ENCODE assay signal across 8 cellular contexts in the genomic region with DNA sequence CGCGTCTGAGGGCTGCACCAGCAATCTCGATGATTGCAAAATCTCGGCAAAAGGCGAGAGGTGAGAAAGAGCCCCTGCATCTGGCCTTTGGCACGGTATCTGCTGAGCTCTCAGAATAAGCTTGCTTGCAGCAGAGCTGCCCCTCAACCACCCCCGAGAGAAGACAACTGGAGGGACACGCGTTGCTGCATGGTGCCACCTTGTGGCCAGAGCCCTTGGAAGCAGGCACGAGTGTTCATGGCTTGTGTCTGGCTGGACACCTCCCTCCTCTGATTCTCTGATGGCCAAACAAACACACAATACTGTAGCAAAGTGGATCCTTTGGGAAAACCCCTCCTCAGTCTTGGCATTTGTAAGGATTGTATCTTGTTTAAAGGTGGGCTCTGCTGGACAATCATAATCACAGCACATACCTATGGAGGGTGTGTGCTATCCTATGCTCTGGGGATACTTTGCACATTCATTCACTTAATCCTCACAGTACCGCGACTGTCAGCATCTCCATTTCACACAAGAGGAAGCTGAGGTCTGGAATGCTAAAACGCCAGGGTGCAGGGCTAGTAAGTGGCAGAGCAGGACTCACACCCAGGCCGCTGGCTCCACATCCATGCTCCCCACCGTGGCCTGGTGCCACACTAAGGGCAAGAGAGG.
DNase-seq lines count a peak whose midpoint lies in the region; FAIRE-seq and TF ChIP-seq lines count a peak whose summit lies in the region.
"Not testable (repeated sequence)": the region's sequence is repeated elsewhere in the genome, so short reads cannot be mapped to it uniquely, and the experiment has no call there.

No MANE protein-coding gene starts in this region.

- H3K79me2 ChIP-seq in MM.1S (ENCODE audit: low read length); OCI-LY3 (ENCODE audit: low read length); keratinocyte (ENCODE audit: control insufficient read depth, insufficient read depth, low read length): not testable (repeated sequence)

- TF ChIP-seq POLR2A in uterus (IDR thresholded peaks at IDR 0.05), result not testable (repeated sequence)

- H3K9me3 Mint-ChIP-seq in activated CD4-positive, alpha-beta memory T cell treated with anti-CD3 and anti-CD28 coated beads, Interleukin-2, amount 10 ng/mL, durations not matched to agents 7 days and 5 days, result not testable (repeated sequence)

- not testable (repeated sequence) for H3K4me1 Mint-ChIP-seq in activated CD4-positive, alpha-beta memory T cell treated with anti-CD3 and anti-CD28 coated beads, Interleukin-2, amount 10 ng/mL, durations not matched to agents 7 days and 5 days

- dilution Hi-C loops in keratinocyte (cut with MboI; ENCODE audit: extremely low pct_ligation_motif_present, low sequenced_read_pairs), result not testable (repeated sequence)

- H3K9me2 ChIP-seq in MM.1S (replicated peaks; ENCODE audit: insufficient read depth, low read length), result not testable (repeated sequence)

- not testable (repeated sequence) for DNase-seq in GM06990 (ENCODE audit: extremely low read depth, insufficient read length); keratinocyte (ENCODE audit: low read depth, low spot score)
- peak; percentile 53 for DNase-seq in MM.1S
- peak; percentile 43 for DNase-seq in activated CD4-positive, alpha-beta memory T cell treated with anti-CD3 and anti-CD28 coated beads, Interleukin-2, amount 10 ng/mL, durations not matched to agents 7 days and 5 days
- DNase-seq in dermis microvascular lymphatic vessel endothelial cell (ENCODE audit: low read depth in 2 of 2), result peak; percentile 64 to 68
- DNase-seq in putamen (ENCODE audit: low spot score), result peak; percentile 69
- DNase-seq in uterus, result peak; percentile 92

- TF ChIP-seq CTCF in GM06990 (IDR thresholded peaks at IDR 0.05; ENCODE audit: insufficient read depth, low read length, poor library complexity, severe bottlenecking) (peak; percentile 78), MM.1S (IDR thresholded peaks at IDR 0.05; ENCODE audit: low read length) (peak; percentile 59), OCI-LY3 (IDR thresholded peaks at IDR 0.05; ENCODE audit: low read depth, low read length) (peak; percentile 58), keratinocyte (optimal IDR thresholded peaks at IDR 0.05 in 1 of 3, IDR thresholded peaks at IDR 0.05 in 1 of 3, conservative IDR thresholded peaks at IDR 0.05 in 1 of 3; ENCODE audit: extremely low read depth in 1 of 3, insufficient read depth in 2 of 3, low read length in 3 of 3) (peak; percentile 67 to 81 (median 78)), uterus (IDR thresholded peaks at IDR 0.05) (peak; percentile 72 to 84 (median 76))

- H3K4me3 Mint-ChIP-seq in activated CD4-positive, alpha-beta memory T cell treated with anti-CD3 and anti-CD28 coated beads, Interleukin-2, amount 10 ng/mL, durations not matched to agents 7 days and 5 days, result not testable (repeated sequence)

- not testable (repeated sequence) for H3K4me2 ChIP-seq in MM.1S (ENCODE audit: low read depth, low read length); OCI-LY3 (ENCODE audit: low read length); keratinocyte (ENCODE audit: control insufficient read depth, extremely low read depth, insufficient read depth, low read depth, low read length)

- H3F3A ChIP-seq in MM.1S (ENCODE audit: insufficient read depth, low read length), result not testable (repeated sequence)

- H3K27ac ChIP-seq in MM.1S (ENCODE audit: low read length); OCI-LY3 (ENCODE audit: low read length); keratinocyte (ENCODE audit: control insufficient read depth, insufficient read depth, low read length): not testable (repeated sequence)
- H3K27ac ChIP-seq in uterus, result peak overlapping the region; percentile 92 to 93

- H3K27me3 Mint-ChIP-seq in activated CD4-positive, alpha-beta memory T cell treated with anti-CD3 and anti-CD28 coated beads, Interleukin-2, amount 10 ng/mL, durations not matched to agents 7 days and 5 days, result peaks cover 11% of the 10 kb centered on the region

- peak; percentile 87 for FAIRE-seq in keratinocyte (lab: Jason Lieb, UNC)

- CTCF ChIA-PET in activated CD4-positive, alpha-beta memory T cell treated with anti-CD3 and anti-CD28 coated beads, Interleukin-2, amount 10 ng/mL, durations not matched to agents 7 days and 5 days (lab: Charles Lee), result interaction anchor here (0.7 to 1.1 kb wide), 2 partner anchors 8 to 65 kb away, joined by 3 to 4 read pairs; no protein-coding TSS in a partner anchor

- H3K4me1 ChIP-seq in MM.1S (ENCODE audit: low read length); OCI-LY3 (ENCODE audit: low read length); keratinocyte (ENCODE audit: control insufficient read depth, extremely low read depth, insufficient read depth, low read length): not testable (repeated sequence)
- peaks cover 0 to 17% of the 10 kb centered on the region in 2 donors for H3K4me1 ChIP-seq in uterus

- H4K20me1 ChIP-seq in MM.1S (ENCODE audit: insufficient read depth, low read length); OCI-LY3 (ENCODE audit: insufficient read depth, low read length); keratinocyte (ENCODE audit: control insufficient read depth, extremely low read depth, insufficient read depth, low read length): not testable (repeated sequence)

- not testable (repeated sequence) for H3K9me1 ChIP-seq in keratinocyte (ENCODE audit: control insufficient read depth, extremely low read depth, insufficient read depth, low read length)

- not testable (repeated sequence) for H3K9me3 ChIP-seq in MM.1S (replicated peaks; ENCODE audit: insufficient read depth, low read length); OCI-LY3 (ENCODE audit: insufficient read depth, low read length); keratinocyte (ENCODE audit: control insufficient read depth, low read depth, low read length); uterus

- not testable (repeated sequence) for H3K36me3 Mint-ChIP-seq in activated CD4-positive, alpha-beta memory T cell treated with anti-CD3 and anti-CD28 coated beads, Interleukin-2, amount 10 ng/mL, durations not matched to agents 7 days and 5 days (ENCODE audit: low read depth)

- intact Hi-C loops in uterus (cut with DNase I; ENCODE audit: low total_unique reads), result not testable (repeated sequence)

- not testable (repeated sequence) for H3K27ac Mint-ChIP-seq in activated CD4-positive, alpha-beta memory T cell treated with anti-CD3 and anti-CD28 coated beads, Interleukin-2, amount 10 ng/mL, durations not matched to agents 7 days and 5 days

- H3K4me3 ChIP-seq in GM06990 (replicated peaks; ENCODE audit: low read depth, low read length); MM.1S (ENCODE audit: low read length); OCI-LY3 (ENCODE audit: low read length); keratinocyte (ENCODE audit: control insufficient read depth in 2 of 3, extremely low read depth in 1 of 3, insufficient read depth in 2 of 3, low read depth in 1 of 3, low read length in 3 of 3); uterus: not testable (repeated sequence)

- not testable (repeated sequence) for H3K27me3 ChIP-seq in GM06990 (replicated peaks; ENCODE audit: control insufficient read depth, insufficient read depth, low read length); MM.1S (replicated peaks; ENCODE audit: insufficient read depth, low read length); OCI-LY3 (ENCODE audit: low read depth, low read length); keratinocyte (ENCODE audit: control insufficient read depth, extremely low read depth, insufficient read depth, low read length); uterus

- H2AFZ ChIP-seq in MM.1S (ENCODE audit: low read length); OCI-LY3 (ENCODE audit: low read depth, low read length); keratinocyte (ENCODE audit: control insufficient read depth, low read length): not testable (repeated sequence)

- POLR2A ChIA-PET in activated CD4-positive, alpha-beta memory T cell treated with anti-CD3 and anti-CD28 coated beads, Interleukin-2, amount 10 ng/mL, durations not matched to agents 7 days and 5 days (lab: Charles Lee), result not testable (repeated sequence)

- H3K9ac ChIP-seq in MM.1S (ENCODE audit: low read length); OCI-LY3 (ENCODE audit: low read length); keratinocyte (ENCODE audit: control insufficient read depth, extremely low read depth, insufficient read depth, low read length): not testable (repeated sequence)

- not testable (repeated sequence) for H3K36me3 ChIP-seq in GM06990 (ENCODE audit: control insufficient read depth, insufficient read depth, low read length); MM.1S (replicated peaks; ENCODE audit: insufficient read depth, low read length); OCI-LY3 (replicated peaks; ENCODE audit: low read depth, low read length); keratinocyte (ENCODE audit: control insufficient read depth in 2 of 2, extremely low read depth in 1 of 2, insufficient read depth in 2 of 2, low read length in 2 of 2); uterus
